ENCODE assay signal across 11 cellular contexts in genomic region chr15:58361291-58361759, GRCh38.
A peak's percentile ranks its signal among the peaks of the same experiment; 100 is the strongest.
DNase-seq lines count a peak whose midpoint lies in the region; ATAC-seq lines count a peak whose summit lies in the region.
"Had no signal": no experiment of that assay in that cellular context is flagged by ENCODE, and none has a peak within 500 bp of the region (broad histone marks: within the 10 kb centered on the region; RNA-seq: fewer than 3 reads in every experiment).

No MANE protein-coding gene starts in this region.

- peaks cover 9% of the 10 kb centered on the region for H3K36me3 Mint-ChIP-seq in dendritic cell treated with granulocyte-macrophage colony-stimulating factor and Interleukin-4, amounts not matched to agents 40 ng/mL and 50 ng/mL, for 4 days (ENCODE audit: low read depth)
- H3K36me3 Mint-ChIP-seq: activated CD4-positive, alpha-beta memory T cell treated with anti-CD3 and anti-CD28 coated beads for 36 hours; brain had no signal

- ATAC-seq in HG03565 (IDR thresholded peaks at IDR 0.05; ENCODE audit: unreplicated experiment) (no peak), GM19395 (IDR thresholded peaks at IDR 0.05; ENCODE audit: unreplicated experiment) (no peak)

- peaks cover 48% of the 10 kb centered on the region for H3K4me1 Mint-ChIP-seq in dendritic cell treated with granulocyte-macrophage colony-stimulating factor and Interleukin-4, amounts not matched to agents 40 ng/mL and 50 ng/mL, for 4 days (ENCODE audit: low read depth)

- no peak overlapping the region for H3K27ac ChIP-seq in rectal smooth muscle tissue (ENCODE audit: low read depth, low read length)

- peaks cover 12% of the 10 kb centered on the region for H3K4me1 ChIP-seq in rectal smooth muscle tissue (ENCODE audit: control insufficient read depth, insufficient read depth, low read length)

- H3K36me3 ChIP-seq in rectal smooth muscle tissue (ENCODE audit: control insufficient read depth, insufficient read depth, low read length): no peaks in the 10 kb centered on the region

- intact Hi-C loops in dendritic cell treated with granulocyte-macrophage colony-stimulating factor and Interleukin-4, amounts not matched to agents 40 ng/mL and 50 ng/mL, for 4 days (cut with micrococcal nuclease): no loop called here

- H3K27me3 Mint-ChIP-seq in dendritic cell treated with granulocyte-macrophage colony-stimulating factor and Interleukin-4, amounts not matched to agents 40 ng/mL and 50 ng/mL, for 4 days: peaks cover 5% of the 10 kb centered on the region

- no peaks in the 10 kb centered on the region for H3K27me3 ChIP-seq in rectal smooth muscle tissue (ENCODE audit: control insufficient read depth, insufficient read depth, low read length)

- H3K9ac ChIP-seq in rectal smooth muscle tissue (ENCODE audit: low read length): no peak overlapping the region

- DNase-seq in H4 (ENCODE audit: low spot score): peak; percentile 83
- DNase-seq in NCI-H2107 (lab: John Stamatoyannopoulos, UW): peak; percentile 46
- no peak for DNase-seq in NCI-H1092 treated with DMSO at 0.1 percent for 48 hours (lab: John Stamatoyannopoulos, UW)
- DNase-seq in NCI-H82 (lab: John Stamatoyannopoulos, UW): no peak
- DNase-seq: activated CD4-positive, alpha-beta memory T cell treated with anti-CD3 and anti-CD28 coated beads for 36 hours; OCI-M1 had no signal

- peak overlapping the region; percentile 25 for H3K4me3 ChIP-seq in rectal smooth muscle tissue (ENCODE audit: low read length)

- peak overlapping the region; percentile 38 for H3K27ac Mint-ChIP-seq in dendritic cell treated with granulocyte-macrophage colony-stimulating factor and Interleukin-4, amounts not matched to agents 40 ng/mL and 50 ng/mL, for 4 days
- H3K27ac Mint-ChIP-seq: activated CD4-positive, alpha-beta memory T cell treated with anti-CD3 and anti-CD28 coated beads for 36 hours had no signal

- no peak overlapping the region for H3K4me3 Mint-ChIP-seq in dendritic cell treated with granulocyte-macrophage colony-stimulating factor and Interleukin-4, amounts not matched to agents 40 ng/mL and 50 ng/mL, for 4 days
- H3K4me3 Mint-ChIP-seq: activated CD4-positive, alpha-beta memory T cell treated with anti-CD3 and anti-CD28 coated beads for 36 hours; brain had no signal

- H3K9me3 Mint-ChIP-seq in dendritic cell treated with granulocyte-macrophage colony-stimulating factor and Interleukin-4, amounts not matched to agents 40 ng/mL and 50 ng/mL, for 4 days: peaks cover 21% of the 10 kb centered on the region

Comparison
In these comparisons a context has a peak if more than half of its experiments do, and no peak if none do; other contexts are left out.
1. DNase-seq: peak in H4 (single experiment) and NCI-H2107 (single experiment); none in NCI-H1092 treated with DMSO at 0.1 percent for 48 hours (single experiment) and NCI-H82 (single experiment).